ENCODE assay signal across 21 cellular contexts in genomic region chr5:109907189-109907588, GRCh38.
DNase-seq lines count a peak whose midpoint lies in the region; ATAC-seq, FAIRE-seq and TF ChIP-seq lines count a peak whose summit lies in the region.
"Had no signal": no experiment of that assay in that cellular context is flagged by ENCODE, and none has a peak within 500 bp of the region (broad histone marks: within the 10 kb centered on the region; RNA-seq: fewer than 3 reads in every experiment).

No MANE protein-coding gene starts in this region.

- WGBS in IMR-90 (ENCODE audit: extremely low coverage in 2 of 2, insufficient read length in 1 of 2), 2 experiments, result 86% methylated on average over 1 of the region's 3 CpGs; no CpG with 5 or more reads in 1 of the 2 experiments
- no CpG with 5 or more reads among the region's 3 CpGs for WGBS in neuronal stem cell (ENCODE audit: extremely low coverage in 2 of 2, insufficient read length in 2 of 2, insufficient replicate concordance in 1 of 2), 2 donors

- no peak overlapping the region for H4K5ac ChIP-seq in IMR-90 (ENCODE audit: low read depth, low read length)

- H3K27ac Mint-ChIP-seq in CD8-positive, alpha-beta T cell, result no peak overlapping the region
- H3K27ac Mint-ChIP-seq: activated CD8-positive, alpha-beta T cell treated with anti-CD3 and anti-CD28 coated beads for 36 hours; activated naive CD8-positive, alpha-beta T cell treated with anti-CD3 and anti-CD28 coated beads, Interleukin-2, amount 50 U/mL, for 24 hours; natural killer cell had no signal

- no peaks in the 10 kb centered on the region for H4K20me1 ChIP-seq in IMR-90 (ENCODE audit: insufficient read depth, low read length)

- H2AFZ ChIP-seq in IMR-90 (replicated peaks; ENCODE audit: low read length, poor library complexity) (peak overlapping the region; percentile 14), neuronal stem cell (ENCODE audit: low read length) (no peak overlapping the region)
- H2AFZ ChIP-seq: parathyroid adenoma had no signal

- H3K79me1 ChIP-seq in IMR-90 (ENCODE audit: low read depth in 1 of 2, low read length in 2 of 2) (no peaks in the 10 kb centered on the region), neuronal stem cell (ENCODE audit: low read depth, low read length) (no peaks in the 10 kb centered on the region)

- no peaks in the 10 kb centered on the region for H3K36me3 Mint-ChIP-seq in CD8-positive, alpha-beta T cell
- H3K36me3 Mint-ChIP-seq: natural killer cell had no signal

- no peak overlapping the region for H3K56ac ChIP-seq in IMR-90 (ENCODE audit: extremely low read depth, insufficient read depth, low read length)

- H2BK5ac ChIP-seq in IMR-90 (ENCODE audit: low read depth, low read length, poor library complexity, severe bottlenecking) (no peak overlapping the region), neuronal stem cell (ENCODE audit: low read length) (no peak overlapping the region)

- CTCF ChIA-PET in IMR-90 (lab: Yijun Ruan, JAX), result interaction anchor here (1.4 kb wide), 1 partner anchor 9 kb away, joined by 3 read pairs; no protein-coding TSS in a partner anchor
- CTCF ChIA-PET in CD8-positive, alpha-beta T cell (lab: Charles Lee), result interaction anchor here (1.5 kb wide), 1 partner anchor 9 kb away, joined by 4 read pairs; no protein-coding TSS in a partner anchor

- dilution Hi-C loops in IMR-90 (cut with HindIII; ENCODE audit: low sequenced_read_pairs, unreplicated experiment), result no loop called here

- H3K36me3 ChIP-seq in IMR-90 (ENCODE audit: control insufficient read depth, insufficient read depth, low read length) (no peaks in the 10 kb centered on the region), neuronal stem cell (replicated peaks in 1 of 2; ENCODE audit: control insufficient read depth in 2 of 2, insufficient read depth in 2 of 2, low read length in 2 of 2) (no peaks in the 10 kb centered on the region)
- H3K36me3 ChIP-seq in CD8-positive, alpha-beta T cell (ENCODE audit: insufficient read depth, low read length), result no peaks in the 10 kb centered on the region
- H3K36me3 ChIP-seq: sigmoid colon had no signal

- H3K4me3 ChIP-seq in IMR-90 (ENCODE audit: insufficient read depth, low read depth, low read length) (no peak overlapping the region), neuronal stem cell (ENCODE audit: low read length in 2 of 2) (no peak overlapping the region)
- no peak overlapping the region for H3K4me3 ChIP-seq in CD8-positive, alpha-beta T cell (ENCODE audit: low read depth, low read length)
- H3K4me3 ChIP-seq: sigmoid colon had no signal

- H3K4me2 ChIP-seq in IMR-90 (ENCODE audit: low read depth, low read length), result no peak overlapping the region
- no peak overlapping the region for H3K4me2 ChIP-seq in neuronal stem cell (ENCODE audit: insufficient read depth, low read length, poor library complexity, severe bottlenecking)

- H2BK15ac ChIP-seq in IMR-90 (ENCODE audit: low read depth, low read length) (no peak overlapping the region), neuronal stem cell (ENCODE audit: low read length) (no peak overlapping the region)

- POLR2A ChIA-PET in IMR-90 (lab: Charles Lee; ENCODE audit: unreplicated experiment), result no interaction called here
- POLR2A ChIA-PET in CD8-positive, alpha-beta T cell (lab: Charles Lee), result no interaction called here

- FAIRE-seq in GM19239 (lab: Jason Lieb, UNC), result no peak
- FAIRE-seq: frontal cortex had no signal

- H3K4me1 Mint-ChIP-seq in CD8-positive, alpha-beta T cell (ENCODE audit: low read depth), result peaks cover 3% of the 10 kb centered on the region
- H3K4me1 Mint-ChIP-seq: natural killer cell had no signal

- H3K4me1 ChIP-seq in IMR-90 (ENCODE audit: control insufficient read depth, insufficient read depth, low read length), result no peaks in the 10 kb centered on the region
- H3K4me1 ChIP-seq in neuronal stem cell (ENCODE audit: control insufficient read depth in 2 of 2, insufficient read depth in 1 of 2, low read depth in 1 of 2, low read length in 2 of 2), result peaks cover 11 to 12% of the 10 kb centered on the region in 2 donors
- peaks cover under 1% of the 10 kb centered on the region for H3K4me1 ChIP-seq in CD8-positive, alpha-beta T cell (ENCODE audit: insufficient read depth, low read length)
- H3K4me1 ChIP-seq: parathyroid adenoma had no signal

- no peaks in the 10 kb centered on the region for H3K27me3 Mint-ChIP-seq in CD8-positive, alpha-beta T cell (ENCODE audit: low read depth)
- H3K27me3 Mint-ChIP-seq: activated CD8-positive, alpha-beta T cell treated with anti-CD3 and anti-CD28 coated beads for 36 hours; activated naive CD8-positive, alpha-beta T cell treated with anti-CD3 and anti-CD28 coated beads, Interleukin-2, amount 50 U/mL, for 24 hours had no signal

- H3K9me3 ChIP-seq in IMR-90 (ENCODE audit: control insufficient read depth, insufficient read depth, low read length) (no peaks in the 10 kb centered on the region), neuronal stem cell (replicated peaks in 1 of 2; ENCODE audit: control insufficient read depth in 2 of 2, insufficient read depth in 1 of 2, low read depth in 1 of 2, low read length in 2 of 2) (no peaks in the 10 kb centered on the region)
- H3K9me3 ChIP-seq in CD8-positive, alpha-beta T cell (ENCODE audit: low read length), result no peaks in the 10 kb centered on the region
- H3K9me3 ChIP-seq: sigmoid colon had no signal

- no peak for TF ChIP-seq RAD21 in IMR-90 (IDR thresholded peaks at IDR 0.05; ENCODE audit: low read length)

- intact Hi-C loops in IMR-90 (cut with micrococcal nuclease), result no loop called here
- intact Hi-C loops in CD8-positive, alpha-beta T cell (cut with DNase I, micrococcal nuclease), result no loop called here

- BruUV-seq in IMR-90 (replicated peaks; lab: Mats Ljungman, UMichigan), result no TSS peak

- no peak overlapping the region for H3K4me3 Mint-ChIP-seq in CD8-positive, alpha-beta T cell
- H3K4me3 Mint-ChIP-seq: activated CD8-positive, alpha-beta T cell treated with anti-CD3 and anti-CD28 coated beads for 36 hours; activated naive CD8-positive, alpha-beta T cell treated with anti-CD3 and anti-CD28 coated beads, Interleukin-2, amount 50 U/mL, for 24 hours; natural killer cell had no signal

- no peak for ATAC-seq in IMR-90 (ENCODE audit: low read depth)
- ATAC-seq in CD8-positive, alpha-beta T cell, result no peak
- ATAC-seq: activated CD8-positive, alpha-beta T cell treated with anti-CD3 and anti-CD28 coated beads for 36 hours; activated naive CD8-positive, alpha-beta T cell treated with anti-CD3 and anti-CD28 coated beads, Interleukin-2, amount 50 U/mL, for 24 hours; natural killer cell had no signal

- DNase-seq in IMR-90, result no peak
- DNase-seq in glomerular visceral epithelial cell (ENCODE audit: extremely low spot score), result peak; percentile 18
- DNase-seq in neuronal stem cell (ENCODE audit: low spot score), result no peak
- DNase-seq in NCI-H1105 treated with DMSO at 0.1 percent for 48 hours (lab: John Stamatoyannopoulos, UW), result no peak
- DNase-seq in foreskin melanocyte, result no peak
- DNase-seq in GM19239 (ENCODE audit: insufficient read length, low spot score), result no peak
- no peak for DNase-seq in CD8-positive, alpha-beta T cell
- DNase-seq: activated CD8-positive, alpha-beta T cell treated with anti-CD3 and anti-CD28 coated beads for 36 hours; activated gamma-delta T cell; activated naive CD8-positive, alpha-beta T cell treated with anti-CD3 and anti-CD28 coated beads, Interleukin-2, amount 50 U/mL, for 24 hours; activated T-cell treated with anti-CD3 and anti-CD28 coated beads for 4 hours; caudate nucleus; natural killer cell; NCI-H1417 treated with DMSO at 0.1 percent for 48 hours; NCI-H2107; sigmoid colon; T-helper 9 cell had no signal

- H3K18ac ChIP-seq in IMR-90 (ENCODE audit: low read depth, low read length) (no peak overlapping the region), neuronal stem cell (ENCODE audit: low read length) (peak overlapping the region; percentile 68)

- no peak overlapping the region for H3K27ac ChIP-seq in IMR-90 (ENCODE audit: insufficient read depth, low read length)
- H3K27ac ChIP-seq in angular gyrus (ENCODE audit: low read depth, low read length), result peak overlapping the region; percentile 26
- H3K27ac ChIP-seq in neuronal stem cell (replicated peaks; ENCODE audit: low read length), result no peak overlapping the region
- no peak overlapping the region for H3K27ac ChIP-seq in CD8-positive, alpha-beta T cell (ENCODE audit: low read depth, low read length)
- H3K27ac ChIP-seq: C4-2B, parathyroid adenoma had no signal

- H4K8ac ChIP-seq in IMR-90 (ENCODE audit: low read depth in 2 of 2, low read length in 2 of 2), result no peak overlapping the region
- H4K8ac ChIP-seq in neuronal stem cell (ENCODE audit: low read depth, low read length), result no peak overlapping the region

- in situ Hi-C loops in IMR-90 (cut with MboI; ENCODE audit: low sequenced_read_pairs), result no loop called here

- H2AK9ac ChIP-seq in IMR-90 (replicated peaks; ENCODE audit: low read depth, low read length, poor library complexity), result no peak overlapping the region

- H3K4ac ChIP-seq in IMR-90 (ENCODE audit: low read depth, low read length) (no peak overlapping the region), neuronal stem cell (ENCODE audit: low read length) (no peak overlapping the region)

- H3K9ac ChIP-seq in IMR-90 (ENCODE audit: low read depth, low read length) (no peak overlapping the region), neuronal stem cell (ENCODE audit: low read depth, low read length, poor library complexity) (no peak overlapping the region)
- H3K9ac ChIP-seq: parathyroid adenoma had no signal

- H3K27me3 ChIP-seq in IMR-90 (ENCODE audit: control insufficient read depth, insufficient read depth, low read length), result peaks cover 5% of the 10 kb centered on the region
- H3K27me3 ChIP-seq in neuronal stem cell (ENCODE audit: control insufficient read depth in 3 of 3, insufficient read depth in 3 of 3, low read depth in 1 of 3, low read length in 3 of 3), result no peaks in the 10 kb centered on the region
- H3K27me3 ChIP-seq in CD8-positive, alpha-beta T cell (ENCODE audit: insufficient read depth, low read length), result no peaks in the 10 kb centered on the region
- H3K27me3 ChIP-seq: sigmoid colon had no signal

- H2AK5ac ChIP-seq in IMR-90 (ENCODE audit: low read depth, low read length) (no peak overlapping the region), neuronal stem cell (ENCODE audit: low read depth, low read length) (no peak overlapping the region)

- no peaks in the 10 kb centered on the region for H3K9me3 Mint-ChIP-seq in CD8-positive, alpha-beta T cell
- H3K9me3 Mint-ChIP-seq: activated CD8-positive, alpha-beta T cell treated with anti-CD3 and anti-CD28 coated beads for 36 hours; activated naive CD8-positive, alpha-beta T cell treated with anti-CD3 and anti-CD28 coated beads, Interleukin-2, amount 50 U/mL, for 24 hours; natural killer cell had no signal

- no peak overlapping the region for H2BK20ac ChIP-seq in IMR-90 (ENCODE audit: low read depth, low read length)

- H4K91ac ChIP-seq in IMR-90 (ENCODE audit: insufficient read depth, low read depth, low read length) (no peak overlapping the region), neuronal stem cell (ENCODE audit: low read depth, low read length, poor library complexity) (no peak overlapping the region)

- H2BK12ac ChIP-seq in neuronal stem cell (ENCODE audit: low read length), result no peak overlapping the region

- H2BK120ac ChIP-seq in IMR-90 (ENCODE audit: low read depth, low read length) (no peak overlapping the region), neuronal stem cell (ENCODE audit: low read depth, low read length) (no peak overlapping the region)

- H3K14ac ChIP-seq in IMR-90 (replicated peaks; ENCODE audit: low read depth, low read length) (no peak overlapping the region), neuronal stem cell (ENCODE audit: low read length) (no peak overlapping the region)

- no peak for TF ChIP-seq CTCF in IMR-90 (conservative IDR thresholded peaks at IDR 0.05; ENCODE audit: low read depth, low read length)
- no peak for TF ChIP-seq CTCF in CD8-positive, alpha-beta T cell (IDR thresholded peaks at IDR 0.05)

- no peaks in the 10 kb centered on the region for H3K9me1 ChIP-seq in IMR-90 (ENCODE audit: insufficient read depth, low read length)

- H3K23ac ChIP-seq in IMR-90 (ENCODE audit: low read depth, low read length) (no peak overlapping the region), neuronal stem cell (ENCODE audit: low read depth, low read length, poor library complexity) (no peak overlapping the region)

- no peak for TF ChIP-seq POLR2A in IMR-90 (IDR thresholded peaks at IDR 0.05; ENCODE audit: low read depth, low read length)
